9 cellular contexts compared by ENCODE assay signal in the genomic region with DNA sequence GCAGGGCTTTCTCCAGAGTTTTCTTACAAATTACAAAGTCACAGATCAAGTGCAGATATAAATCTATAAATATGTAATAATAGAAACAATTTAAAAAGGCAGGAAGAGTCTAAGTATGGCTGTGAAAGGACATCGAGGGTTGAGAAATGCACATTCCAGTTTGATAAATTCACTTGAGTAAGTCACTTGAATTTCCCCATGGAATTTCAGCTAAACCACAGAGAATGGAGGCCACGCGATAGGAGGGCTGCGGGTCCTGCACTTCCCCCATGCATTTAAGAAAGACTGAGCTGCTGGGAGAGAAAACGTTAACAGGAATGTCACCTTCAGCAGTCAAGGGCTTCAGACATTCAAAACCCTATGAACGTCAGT. TPM values are rescaled to one million over a fixed set of nuclear protein-coding genes. Genes with fewer than 3 reads are reported as not detected.
A peak's percentile ranks its signal among the peaks of the same experiment; 100 is the strongest.
DNase-seq lines count a peak whose midpoint lies in the region; ATAC-seq and TF ChIP-seq lines count a peak whose summit lies in the region.
"Had no signal": no experiment of that assay in that cellular context is flagged by ENCODE, and none has a peak within 500 bp of the region (broad histone marks: within the 10 kb centered on the region; RNA-seq: fewer than 3 reads in every experiment).

No MANE protein-coding gene starts in this region.

- no peaks in the 10 kb centered on the region for H3K27me3 ChIP-seq in IMR-90 (ENCODE audit: control insufficient read depth, insufficient read depth, low read length)

- H3K9me1 ChIP-seq in IMR-90 (ENCODE audit: insufficient read depth, low read length), result peaks cover 7% of the 10 kb centered on the region

- no peak overlapping the region for H2AFZ ChIP-seq in IMR-90 (replicated peaks; ENCODE audit: low read length, poor library complexity)

- H3K14ac ChIP-seq in IMR-90 (replicated peaks; ENCODE audit: low read depth, low read length), result peak overlapping the region; percentile 83

- peak overlapping the region; percentile 79 for H3K56ac ChIP-seq in IMR-90 (ENCODE audit: extremely low read depth, insufficient read depth, low read length)

- POLR2A ChIA-PET in IMR-90 (lab: Charles Lee; ENCODE audit: unreplicated experiment), result interaction anchor here (0.6 to 1.2 kb wide), 3 partner anchors 9 to 20 kb away, joined by 3 read pairs; partner anchors contain the start of genes JMJD6 and METTL23

- TF ChIP-seq RAD21 in IMR-90 (IDR thresholded peaks at IDR 0.05; ENCODE audit: low read length), result no peak

- H2BK15ac ChIP-seq in IMR-90 (ENCODE audit: low read depth, low read length), result peak overlapping the region; percentile 11; the same call in 2 of the 3 replicates

- CTCF ChIA-PET in IMR-90 (lab: Yijun Ruan, JAX), result interaction anchor here (0.9 kb wide), 1 partner anchor 35 kb away, joined by 4 read pairs; no protein-coding TSS in a partner anchor

- H3K36me3 ChIP-seq in IMR-90 (ENCODE audit: control insufficient read depth, insufficient read depth, low read length), result peaks cover 49% of the 10 kb centered on the region

- ATAC-seq in IMR-90 (ENCODE audit: low read depth), result peak; percentile 66
- ATAC-seq in HG02852 (IDR thresholded peaks at IDR 0.05; ENCODE audit: unreplicated experiment), result no peak

- H4K8ac ChIP-seq in IMR-90 (ENCODE audit: low read depth in 2 of 2, low read length in 2 of 2), result peak overlapping the region; percentile 25 to 94

- H4K5ac ChIP-seq in IMR-90 (ENCODE audit: low read depth, low read length), result peak overlapping the region; percentile 24

- H4K20me1 ChIP-seq in IMR-90 (ENCODE audit: insufficient read depth, low read length), result peaks cover 44% of the 10 kb centered on the region

- H2AK9ac ChIP-seq in IMR-90 (replicated peaks; ENCODE audit: low read depth, low read length, poor library complexity), result peak overlapping the region; percentile 95

- WGBS in IMR-90 (ENCODE audit: extremely low coverage in 2 of 2, insufficient read length in 1 of 2), 2 experiments, result no CpG with 5 or more reads among the region's 6 CpGs

- peak overlapping the region; percentile 70 for H4K91ac ChIP-seq in IMR-90 (ENCODE audit: insufficient read depth, low read depth, low read length)

- peak overlapping the region; percentile 89 for H2BK120ac ChIP-seq in IMR-90 (ENCODE audit: low read depth, low read length)

- in situ Hi-C loops in IMR-90 (cut with MboI; ENCODE audit: low sequenced_read_pairs), result no loop called here

- peak overlapping the region; percentile 9; the same call in 1 of the 2 replicates for H3K9ac ChIP-seq in IMR-90 (ENCODE audit: low read depth, low read length)

- H3K79me1 ChIP-seq in IMR-90 (ENCODE audit: low read depth in 1 of 2, low read length in 2 of 2), result peaks cover 48 to 79% of the 10 kb centered on the region in 2 experiments

- dilution Hi-C loops in IMR-90 (cut with HindIII; ENCODE audit: low sequenced_read_pairs, unreplicated experiment), result no loop called here

- peak overlapping the region; percentile 92; the same call in 1 of the 2 replicates for H3K23ac ChIP-seq in IMR-90 (ENCODE audit: low read depth, low read length)

- peak overlapping the region; percentile 88 for H3K4ac ChIP-seq in IMR-90 (ENCODE audit: low read depth, low read length)

- BruUV-seq in IMR-90 (replicated peaks; lab: Mats Ljungman, UMichigan), result no TSS peak

- intact Hi-C loops in IMR-90 (cut with micrococcal nuclease), result loop anchor here (1.0 kb wide), 1 partner anchor 9 kb away; the partner anchor contains the start of genes JMJD6 and METTL23

- H3K4me2 ChIP-seq in IMR-90 (ENCODE audit: low read depth, low read length), result peak overlapping the region; percentile 20

- H3K27ac ChIP-seq in IMR-90 (ENCODE audit: insufficient read depth, low read length), result peak overlapping the region; percentile 86

- no peaks in the 10 kb centered on the region for H3K9me3 ChIP-seq in IMR-90 (ENCODE audit: control insufficient read depth, insufficient read depth, low read length)

- peaks cover 12% of the 10 kb centered on the region for H3K4me1 ChIP-seq in IMR-90 (ENCODE audit: control insufficient read depth, insufficient read depth, low read length)

- TF ChIP-seq CTCF in AG09309 (IDR thresholded peaks at IDR 0.05; ENCODE audit: control insufficient read depth, insufficient read depth, low read depth, low read length, missing control alignments) (no peak), IMR-90 (conservative IDR thresholded peaks at IDR 0.05; ENCODE audit: low read depth, low read length) (no peak), cardiac fibroblast (IDR thresholded peaks at IDR 0.05; ENCODE audit: low read depth, low read length) (no peak)

- H3K18ac ChIP-seq in IMR-90 (ENCODE audit: low read depth, low read length), result peak overlapping the region; percentile 59

- H2AK5ac ChIP-seq in IMR-90 (ENCODE audit: low read depth, low read length), result peak overlapping the region; percentile 88

- DNase-seq in AG09309 (ENCODE audit: low read depth) (peak; percentile 92), IMR-90 (peak; percentile 93), cardiac fibroblast (ENCODE audit: low read depth in 2 of 2) (peak; percentile 95 to 98), myocyte (ENCODE audit: low read depth) (peak; percentile 61), putamen (ENCODE audit: low spot score) (no peak), HUDEP-2 (lab: John Stamatoyannopoulos, UW; ENCODE audit: unreplicated experiment in 76 of 76) (no peak)
- no peak for DNase-seq in stimulated activated CD4-positive, alpha-beta T cell treated with anti-CD3 and anti-CD28 coated beads, Interleukin-2, amount 100 ng/mL, for 48 hours
- DNase-seq: NCI-H1105 had no signal

- peak overlapping the region; percentile 80 for H2BK20ac ChIP-seq in IMR-90 (ENCODE audit: low read depth, low read length)

- no peak overlapping the region for H3K4me3 ChIP-seq in AG09309 (ENCODE audit: control insufficient read depth, low read depth, low read length)
- H3K4me3 ChIP-seq in IMR-90 (ENCODE audit: insufficient read depth, low read depth, low read length), result no peak overlapping the region
- H3K4me3 ChIP-seq in cardiac fibroblast (replicated peaks in 1 of 2; ENCODE audit: low read depth in 2 of 2, low read length in 2 of 2), result peak overlapping the region in 1 of 2 donors; percentile 40

- peak overlapping the region; percentile 87 for H2BK5ac ChIP-seq in IMR-90 (ENCODE audit: low read depth, low read length, poor library complexity, severe bottlenecking)

- TF ChIP-seq POLR2A in IMR-90 (IDR thresholded peaks at IDR 0.05; ENCODE audit: low read depth, low read length), result peak; percentile 58

TF ChIP-seq in IMR-90, 13 proteins besides CTCF, POLR2A, EP300 and RAD21:
- TF ChIP-seq MAZ (IDR thresholded peaks at IDR 0.05; ENCODE audit: borderline replicate concordance, low read depth, low read length) (peak; percentile 29; the same call in 1 of the 2 replicates), FOS (IDR thresholded peaks at IDR 0.05; ENCODE audit: low read depth, low read length) (peak; percentile 19; the same call in 1 of the 2 replicates), CEBPB (IDR thresholded peaks at IDR 0.05; ENCODE audit: low read depth, low read length) (peak; percentile 83), BHLHE40 (IDR thresholded peaks at IDR 0.05; ENCODE audit: low read depth, low read length) (peak; percentile 13; the same call in 1 of the 2 replicates), NFE2L2 (IDR thresholded peaks at IDR 0.05; ENCODE audit: low read depth, low read length) (no peak)

RNA-seq across cellular contexts. Expression of gene MXRA7, which starts 6.1 kb away (rescaled TPM):
- total RNA-seq in IMR-90 (2012; rRNA removed) (169 and 231 TPM in 2 replicates), myocyte (716 and 760 TPM in 2 replicates)
- 148 and 168 TPM in 2 replicates for polyA plus RNA-seq in IMR-90 (2012; rRNA removed)
- 104 and 544 TPM in 2 replicates for polyA plus RNA-seq in IMR-90 (2012; cell fraction: cytosol; rRNA removed)
- 20.0 and 91.8 TPM in 2 replicates for polyA plus RNA-seq in IMR-90 (2012; cell fraction: nucleus; rRNA removed; ENCODE audit: low replicate concordance)
- polyA plus RNA-seq in myocyte (2012), result 625 TPM

RNA-seq across cellular contexts. Expression of gene JMJD6, which starts 9.6 kb away (rescaled TPM):
- 24.4 and 31.9 TPM in 2 replicates for total RNA-seq in IMR-90 (2012; rRNA removed)
- polyA plus RNA-seq in IMR-90 (2012; rRNA removed), result 30.9 and 33.7 TPM in 2 replicates
- polyA plus RNA-seq in IMR-90 (2012; cell fraction: cytosol; rRNA removed), result 23.6 and 45.5 TPM in 2 replicates
- 69.5 and 77.5 TPM in 2 replicates for polyA plus RNA-seq in IMR-90 (2012; cell fraction: nucleus; rRNA removed; ENCODE audit: low replicate concordance)
- 22.5 and 33.8 TPM in 2 replicates for total RNA-seq in myocyte
- polyA plus RNA-seq in myocyte (2012), result 31.8 TPM

RNA-seq across cellular contexts. Expression of gene METTL23, which starts 9.8 kb away (rescaled TPM):
- total RNA-seq in IMR-90 (2012; rRNA removed), result 18.8 and 19.7 TPM in 2 replicates
- 32.1 and 36.5 TPM in 2 replicates for polyA plus RNA-seq in IMR-90 (2012; rRNA removed)
- 21.1 and 22.1 TPM in 2 replicates for polyA plus RNA-seq in IMR-90 (2012; cell fraction: cytosol; rRNA removed)
- polyA plus RNA-seq in IMR-90 (2012; cell fraction: nucleus; rRNA removed; ENCODE audit: low replicate concordance), result 19.5 and 49.1 TPM in 2 replicates
- total RNA-seq in myocyte, result 34.8 and 35.8 TPM in 2 replicates
- 40.8 TPM for polyA plus RNA-seq in myocyte (2012)

RNA-seq across cellular contexts. Expression of gene SRSF2, which starts 20.3 kb away (rescaled TPM):
- total RNA-seq in IMR-90 (2012; rRNA removed), result 71.7 and 98.0 TPM in 2 replicates
- polyA plus RNA-seq in IMR-90 (2012; rRNA removed), result 296 and 441 TPM in 2 replicates
- polyA plus RNA-seq in IMR-90 (2012; cell fraction: cytosol; rRNA removed), result 200 and 504 TPM in 2 replicates
- polyA plus RNA-seq in IMR-90 (2012; cell fraction: nucleus; rRNA removed; ENCODE audit: low replicate concordance), result 395 and 1,583 TPM in 2 replicates
- total RNA-seq in myocyte, result 154 and 180 TPM in 2 replicates
- 124 TPM for polyA plus RNA-seq in myocyte (2012)

RNA-seq across cellular contexts. Expression of gene MFSD11, which starts 21.1 kb away (rescaled TPM):
- total RNA-seq in IMR-90 (2012; rRNA removed), result 16.1 and 16.4 TPM in 2 replicates
- 9.8 and 12.3 TPM in 2 replicates for polyA plus RNA-seq in IMR-90 (2012; rRNA removed)
- 7.3 and 11.1 TPM in 2 replicates for polyA plus RNA-seq in IMR-90 (2012; cell fraction: cytosol; rRNA removed)
- 10.6 and 14.3 TPM in 2 replicates for polyA plus RNA-seq in IMR-90 (2012; cell fraction: nucleus; rRNA removed; ENCODE audit: low replicate concordance)
- total RNA-seq in myocyte, result 44.1 and 47.2 TPM in 2 replicates
- polyA plus RNA-seq in myocyte (2012), result 32.8 TPM

Comparison
In these comparisons a context has a peak if more than half of its experiments do, and no peak if none do; other contexts are left out.
1. DNase-seq: peak in AG09309 (single experiment), IMR-90 (single experiment), cardiac fibroblast (2 of 2) and myocyte (single experiment); none in putamen (single experiment), HUDEP-2 (0 of 76) and stimulated activated CD4-positive, alpha-beta T cell treated with anti-CD3 and anti-CD28 coated beads, Interleukin-2, amount 100 ng/mL, for 48 hours (0 of 2).